ENCODE assay signal across 8 cellular contexts in genomic region chr2:128317898-128318225, GRCh38. TPM values are rescaled to one million over a fixed set of nuclear protein-coding genes. Genes with fewer than 3 reads are reported as not detected.
A peak's percentile ranks its signal among the peaks of the same experiment; 100 is the strongest.
DNase-seq lines count a peak whose midpoint lies in the region; ATAC-seq and TF ChIP-seq lines count a peak whose summit lies in the region.
"Not testable (repeated sequence)": the region's sequence is repeated elsewhere in the genome, so short reads cannot be mapped to it uniquely, and the experiment has no call there.

No MANE protein-coding gene starts in this region.

- H3K36me3 Mint-ChIP-seq in activated naive CD8-positive, alpha-beta T cell; osteocyte (ENCODE audit: unreplicated experiment): not testable (repeated sequence)

- H3K27me3 Mint-ChIP-seq in activated naive CD8-positive, alpha-beta T cell; osteocyte (ENCODE audit: unreplicated experiment): not testable (repeated sequence)

- not testable (repeated sequence) for H3F3A ChIP-seq in PC-9 (ENCODE audit: insufficient read depth, low read depth)

- H3K27ac Mint-ChIP-seq in activated naive CD8-positive, alpha-beta T cell, result not testable (repeated sequence)
- peak overlapping the region; percentile 54 for H3K27ac Mint-ChIP-seq in osteocyte (ENCODE audit: unreplicated experiment)

- WGBS in transverse colon (ENCODE audit: low coverage in 1 of 2), 2 donors, result 0% methylated on average over 28 of the region's 40 CpGs; no CpG with 5 or more reads in 1 of the 2 donors

- H3K4me3 ChIP-seq in GM08714 (ENCODE audit: low read length) (peak overlapping the region; percentile 59; the same call in 1 of the 2 replicates), PC-9 (peak overlapping the region; percentile 96), epithelial cell of esophagus (ENCODE audit: low read length) (peak overlapping the region; percentile 74), transverse colon (peak overlapping the region; percentile 69 to 90 (median 81))

- TF ChIP-seq POLR2A in transverse colon (IDR thresholded peaks at IDR 0.05), result not testable (repeated sequence)

- CTCF ChIA-PET in PC-9 (lab: Charles Lee), result not testable (repeated sequence)

- H3K27ac ChIP-seq in PC-9, result not testable (repeated sequence)
- H3K27ac ChIP-seq in transverse colon, result peak overlapping the region; percentile 52 to 66 (median 60)

- not testable (repeated sequence) for BruUV-seq in PC-9 (replicated peaks; lab: Mats Ljungman, UMichigan)

- not testable (repeated sequence) for TF ChIP-seq CTCF in PC-9 (conservative IDR thresholded peaks at IDR 0.05); epithelial cell of esophagus (IDR thresholded peaks at IDR 0.05; ENCODE audit: insufficient read depth, low read depth, low read length, missing control alignments); osteocyte (IDR thresholded peaks at IDR 0.05); transverse colon (IDR thresholded peaks at IDR 0.05)

- H3K79me2 ChIP-seq in PC-9 (ENCODE audit: low read depth), result peaks cover 50% of the 10 kb centered on the region

- H3K4me1 Mint-ChIP-seq in activated naive CD8-positive, alpha-beta T cell (ENCODE audit: low read depth), result peaks cover 47% of the 10 kb centered on the region
- peaks cover 50% of the 10 kb centered on the region for H3K4me1 Mint-ChIP-seq in osteocyte (ENCODE audit: unreplicated experiment)

- not testable (repeated sequence) for TF ChIP-seq EP300 in transverse colon (IDR thresholded peaks at IDR 0.05; ENCODE audit: low read depth)

- peak overlapping the region; percentile 92 for H3K4me3 Mint-ChIP-seq in activated naive CD8-positive, alpha-beta T cell
- H3K4me3 Mint-ChIP-seq in osteocyte (ENCODE audit: unreplicated experiment), result peak overlapping the region; percentile 87

- H2AFZ ChIP-seq in PC-9, result peak overlapping the region; percentile 63

- H3K36me3 ChIP-seq in PC-9 (ENCODE audit: low read depth); transverse colon: not testable (repeated sequence)

- H3K9me3 ChIP-seq in PC-9 (ENCODE audit: insufficient read depth, low read depth); transverse colon: not testable (repeated sequence)

- H3K9me2 ChIP-seq in PC-9 (ENCODE audit: insufficient read depth), result not testable (repeated sequence)

- not testable (repeated sequence) for DNase-seq in PC-9; epithelial cell of esophagus (ENCODE audit: low read depth); left colon; osteocyte (ENCODE audit: extremely low spot score, unreplicated experiment); transverse colon

- POLR2A ChIA-PET in PC-9 (lab: Charles Lee; ENCODE audit: unreplicated experiment), result not testable (repeated sequence)

- in situ Hi-C loops in transverse colon (cut with MboI; ENCODE audit: low pct_ligation_motif_present in 1 of 4, low pct_unique_long_range_greater_than_20kb in 1 of 4, low sequenced_read_pairs in 3 of 4), result not testable (repeated sequence)

- peak overlapping the region; percentile 98 for H3K4me2 ChIP-seq in PC-9

- peaks cover 48% of the 10 kb centered on the region for H4K20me1 ChIP-seq in PC-9 (ENCODE audit: insufficient read depth)

- ATAC-seq in HG02852 (IDR thresholded peaks at IDR 0.05; ENCODE audit: unreplicated experiment) (peak; percentile 1), left colon (peak; percentile 12)

- not testable (repeated sequence) for H3K27me3 ChIP-seq in PC-9 (ENCODE audit: insufficient read depth, low read depth); transverse colon

- intact Hi-C loops in PC-9 (cut with micrococcal nuclease; ENCODE audit: unreplicated experiment) (loop anchor here (1.0 to 10.0 kb wide), 2 partner anchors 13 to 433 kb away; partner anchors contain the start of gene AMMECR1L), transverse colon (cut with DNase I; ENCODE audit: low total_unique reads) (loop anchor here (10.0 kb wide), 2 partner anchors 83 to 143 kb away; no protein-coding TSS in a partner anchor)
- intact Hi-C loops in left colon (cut with DNase I, micrococcal nuclease), result not testable (repeated sequence)

- not testable (repeated sequence) for H3K4me1 ChIP-seq in PC-9 (replicated peaks; ENCODE audit: insufficient read depth)
- peaks cover 17 to 57% (median 39%) of the 10 kb centered on the region in 4 donors for H3K4me1 ChIP-seq in transverse colon

- not testable (repeated sequence) for H3K9me3 Mint-ChIP-seq in activated naive CD8-positive, alpha-beta T cell (ENCODE audit: low read depth); osteocyte (ENCODE audit: unreplicated experiment)

RNA-seq across cellular contexts. Expression of gene HS6ST1, which starts 0.8 kb away (rescaled TPM):
- 20.2 and 26.2 TPM in 2 replicates for total RNA-seq in PC-9 (2021)
- total RNA-seq in left colon, result 10 to 100 TPM; 20.5 to 40.4 TPM
- total RNA-seq in osteocyte, result 42.6 and 43.0 TPM in 2 replicates
- 10 to 100 TPM; 16.1 to 38.6 (median 26.5) TPM for total RNA-seq in transverse colon
